Comparison of ENCODE assay signal across 20 cellular contexts in genomic region chr7:24843821-24844449, GRCh38.
DNase-seq lines count a peak whose midpoint lies in the region; ATAC-seq and TF ChIP-seq lines count a peak whose summit lies in the region.
"Had no signal": no experiment of that assay in that cellular context is flagged by ENCODE, and none has a peak within 500 bp of the region (broad histone marks: within the 10 kb centered on the region; RNA-seq: fewer than 3 reads in every experiment).

No MANE protein-coding gene starts in this region.

- no peak for DNase-seq in activated naive CD8-positive, alpha-beta T cell treated with anti-CD3 and anti-CD28 coated beads, Interleukin-2, amount 50 U/mL, for 24 hours
- no peak for DNase-seq in activated naive CD8-positive, alpha-beta T cell treated with anti-CD3 and anti-CD28 coated beads for 36 hours
- DNase-seq in activated B cell treated with CpG ODN at 0.5 μM for 24 hours, result no peak
- no peak for DNase-seq in H4 (ENCODE audit: low spot score)
- DNase-seq in cerebellar cortex (ENCODE audit: low spot score), result no peak
- DNase-seq: activated CD4-positive, alpha-beta T cell treated with anti-CD3 and anti-CD28 coated beads, Interleukin-2, amount 50 U/mL, for 1 hour; activated naive CD8-positive, alpha-beta T cell treated with anti-CD3 and anti-CD28 coated beads, Interleukin-2, amount 10 ng/mL, durations not matched to agents 7 days and 5 days; activated T-cell treated with anti-CD3 and anti-CD28 coated beads for 4 hours; body of pancreas; CD8-positive, alpha-beta T cell; H7; islet precursor cell; lower lobe of right lung; NCI-H1930; right lobe of liver; SW 1271; testis had no signal

- peaks cover 44% of the 10 kb centered on the region for H3K36me3 Mint-ChIP-seq in activated naive CD8-positive, alpha-beta T cell treated with anti-CD3 and anti-CD28 coated beads, Interleukin-2, amount 50 U/mL, for 24 hours (ENCODE audit: low read depth)
- peaks cover 21% of the 10 kb centered on the region for H3K36me3 Mint-ChIP-seq in activated naive CD8-positive, alpha-beta T cell treated with anti-CD3 and anti-CD28 coated beads for 36 hours
- peaks cover 17% of the 10 kb centered on the region for H3K36me3 Mint-ChIP-seq in activated B cell treated with CpG ODN at 0.5 μM for 24 hours (ENCODE audit: low read depth)

- intact Hi-C loops in activated B cell treated with CpG ODN at 0.5 μM for 24 hours (cut with micrococcal nuclease), result loop anchor here (1.0 kb wide), 1 partner anchor 8 kb away; no protein-coding TSS in a partner anchor

- no peaks in the 10 kb centered on the region for H3K27me3 Mint-ChIP-seq in activated naive CD8-positive, alpha-beta T cell treated with anti-CD3 and anti-CD28 coated beads, Interleukin-2, amount 50 U/mL, for 24 hours
- no peaks in the 10 kb centered on the region for H3K27me3 Mint-ChIP-seq in activated naive CD8-positive, alpha-beta T cell treated with anti-CD3 and anti-CD28 coated beads for 36 hours
- no peaks in the 10 kb centered on the region for H3K27me3 Mint-ChIP-seq in activated B cell treated with CpG ODN at 0.5 μM for 24 hours
- H3K27me3 Mint-ChIP-seq: activated naive CD8-positive, alpha-beta T cell treated with anti-CD3 and anti-CD28 coated beads, Interleukin-2, amount 10 ng/mL, durations not matched to agents 7 days and 5 days had no signal

- CTCF ChIA-PET in activated B cell treated with CpG ODN at 0.5 μM for 24 hours (lab: Charles Lee), result interaction anchor here (0.6 to 1.3 kb wide), 2 partner anchors 23 to 226 kb away, joined by 3 to 4 read pairs; no protein-coding TSS in a partner anchor

- peak overlapping the region; percentile 2 for H3K27ac Mint-ChIP-seq in activated naive CD8-positive, alpha-beta T cell treated with anti-CD3 and anti-CD28 coated beads, Interleukin-2, amount 50 U/mL, for 24 hours
- H3K27ac Mint-ChIP-seq in activated naive CD8-positive, alpha-beta T cell treated with anti-CD3 and anti-CD28 coated beads for 36 hours, result no peak overlapping the region
- H3K27ac Mint-ChIP-seq in activated B cell treated with CpG ODN at 0.5 μM for 24 hours, result peak overlapping the region; percentile 87
- H3K27ac Mint-ChIP-seq: activated naive CD8-positive, alpha-beta T cell treated with anti-CD3 and anti-CD28 coated beads, Interleukin-2, amount 10 ng/mL, durations not matched to agents 7 days and 5 days had no signal

- no peak for TF ChIP-seq CTCF in activated B cell treated with CpG ODN at 0.5 μM for 24 hours (IDR thresholded peaks at IDR 0.05)

- ATAC-seq in activated naive CD8-positive, alpha-beta T cell treated with anti-CD3 and anti-CD28 coated beads, Interleukin-2, amount 50 U/mL, for 24 hours, result no peak
- ATAC-seq in HG02678 (IDR thresholded peaks at IDR 0.05; ENCODE audit: unreplicated experiment), result peak; percentile 25
- ATAC-seq in activated B cell treated with CpG ODN at 0.5 μM for 24 hours (ENCODE audit: low read depth), result no peak
- ATAC-seq in HG03095 (IDR thresholded peaks at IDR 0.05; ENCODE audit: unreplicated experiment), result no peak
- no peak for ATAC-seq in GM18517 (IDR thresholded peaks at IDR 0.05; ENCODE audit: unreplicated experiment)
- ATAC-seq: body of pancreas; CD8-positive, alpha-beta T cell; lower lobe of right lung; right lobe of liver had no signal

- H3K4me1 Mint-ChIP-seq in activated naive CD8-positive, alpha-beta T cell treated with anti-CD3 and anti-CD28 coated beads, Interleukin-2, amount 50 U/mL, for 24 hours, result peaks cover 25% of the 10 kb centered on the region
- H3K4me1 Mint-ChIP-seq in activated naive CD8-positive, alpha-beta T cell treated with anti-CD3 and anti-CD28 coated beads for 36 hours, result peaks cover 10% of the 10 kb centered on the region
- peaks cover 44% of the 10 kb centered on the region for H3K4me1 Mint-ChIP-seq in activated B cell treated with CpG ODN at 0.5 μM for 24 hours

- POLR2A ChIA-PET in activated B cell treated with CpG ODN at 0.5 μM for 24 hours (lab: Charles Lee), result interaction anchor here (1.2 to 3.0 kb wide), 4 partner anchors 11 to 136 kb away, joined by 3 to 17 read pairs (median 8); partner anchors contain the start of gene OSBPL3

- H3K4me3 Mint-ChIP-seq in activated naive CD8-positive, alpha-beta T cell treated with anti-CD3 and anti-CD28 coated beads, Interleukin-2, amount 50 U/mL, for 24 hours, result no peak overlapping the region
- no peak overlapping the region for H3K4me3 Mint-ChIP-seq in activated naive CD8-positive, alpha-beta T cell treated with anti-CD3 and anti-CD28 coated beads for 36 hours
- peak overlapping the region; percentile 1 for H3K4me3 Mint-ChIP-seq in activated B cell treated with CpG ODN at 0.5 μM for 24 hours
- H3K4me3 Mint-ChIP-seq: activated naive CD8-positive, alpha-beta T cell treated with anti-CD3 and anti-CD28 coated beads, Interleukin-2, amount 10 ng/mL, durations not matched to agents 7 days and 5 days; CD8-positive, alpha-beta T cell had no signal

- no peaks in the 10 kb centered on the region for H3K9me3 Mint-ChIP-seq in activated naive CD8-positive, alpha-beta T cell treated with anti-CD3 and anti-CD28 coated beads, Interleukin-2, amount 50 U/mL, for 24 hours
- no peaks in the 10 kb centered on the region for H3K9me3 Mint-ChIP-seq in activated naive CD8-positive, alpha-beta T cell treated with anti-CD3 and anti-CD28 coated beads for 36 hours
- no peaks in the 10 kb centered on the region for H3K9me3 Mint-ChIP-seq in activated B cell treated with CpG ODN at 0.5 μM for 24 hours
- H3K9me3 Mint-ChIP-seq: activated naive CD8-positive, alpha-beta T cell treated with anti-CD3 and anti-CD28 coated beads, Interleukin-2, amount 10 ng/mL, durations not matched to agents 7 days and 5 days; CD8-positive, alpha-beta T cell had no signal
